9 cellular contexts compared by ENCODE assay signal in the genomic region with DNA sequence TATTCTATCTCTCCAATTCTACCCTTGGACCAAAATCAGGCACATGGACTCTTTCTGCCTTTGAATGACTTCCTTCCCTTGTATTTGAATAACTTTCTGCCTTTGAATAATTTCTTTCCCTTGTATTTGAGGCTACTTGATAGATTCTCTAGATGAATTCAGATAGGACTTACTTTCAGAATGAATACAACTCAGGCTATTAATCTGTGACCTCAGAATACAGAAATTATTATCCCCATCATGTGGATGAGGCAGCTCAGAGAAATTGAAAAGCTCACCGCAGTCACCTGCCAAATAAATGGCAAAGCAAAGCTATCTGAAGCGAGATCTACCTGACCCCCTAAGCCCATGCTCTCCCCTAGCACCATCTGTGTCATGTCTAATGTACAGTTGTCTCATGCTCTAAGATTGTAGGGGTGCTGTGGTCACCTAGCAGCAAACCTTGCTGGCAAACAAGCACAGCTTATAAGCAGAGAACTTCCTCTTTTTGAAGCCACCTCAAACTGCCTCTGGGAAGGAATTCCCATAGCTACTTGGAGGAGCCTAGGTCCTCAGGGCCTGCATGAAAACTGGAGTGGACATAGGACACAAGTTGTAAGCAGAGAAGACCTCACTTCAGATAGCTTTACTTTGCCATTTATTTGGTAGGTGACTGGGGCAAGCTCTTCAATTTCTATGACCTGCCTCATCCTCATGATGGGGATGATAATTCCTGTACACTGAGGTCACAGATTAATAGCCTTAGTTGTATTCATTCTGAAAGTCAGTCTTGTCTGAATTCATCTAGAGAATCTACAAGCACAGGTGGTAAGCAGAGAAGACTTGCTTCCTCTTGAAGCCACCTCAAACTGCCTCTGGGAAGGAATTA.
DNase-seq lines count a peak whose midpoint lies in the region; ATAC-seq and TF ChIP-seq lines count a peak whose summit lies in the region.
"Had no signal": no experiment of that assay in that cellular context is flagged by ENCODE, and none has a peak within 500 bp of the region (broad histone marks: within the 10 kb centered on the region; RNA-seq: fewer than 3 reads in every experiment).

No MANE protein-coding gene starts in this region.

- H3K27me3 ChIP-seq in testis = no peaks in the 10 kb centered on the region

- H3K4me3 ChIP-seq in testis = no peak overlapping the region

- TF ChIP-seq POLR2A in GM18505 (IDR thresholded peaks at IDR 0.05; ENCODE audit: borderline replicate concordance, extremely low read depth, insufficient read depth, insufficient read length) = no peak
- no peak for TF ChIP-seq POLR2A in testis (IDR thresholded peaks at IDR 0.05)

- H3K27ac Mint-ChIP-seq in activated B cell treated with CpG ODN at 0.5 μM for 24 hours = peak overlapping the region; percentile 30

- H3K4me3 Mint-ChIP-seq in activated B cell treated with CpG ODN at 0.5 μM for 24 hours = no peak overlapping the region

- no peaks in the 10 kb centered on the region for H3K27me3 Mint-ChIP-seq in activated B cell treated with CpG ODN at 0.5 μM for 24 hours

- WGBS in testis, 2 donors = 90% methylated on average over 2 of the region's 2 CpGs

- H3K36me3 ChIP-seq in testis (ENCODE audit: low read depth, missing control alignments) = no peaks in the 10 kb centered on the region

- intact Hi-C loops in activated B cell treated with CpG ODN at 0.5 μM for 24 hours (cut with micrococcal nuclease) = no loop called here
- intact Hi-C loops in testis (cut with DNase I; ENCODE audit: low total_unique reads) = loop anchor here (5.0 kb wide), 1 partner anchor 278 kb away; no protein-coding TSS in a partner anchor

- ATAC-seq in GM18505 (IDR thresholded peaks at IDR 0.05; ENCODE audit: unreplicated experiment) (peak; percentile 81), GM21528 (IDR thresholded peaks at IDR 0.05; ENCODE audit: low FRiP score, unreplicated experiment) (peak; percentile 89), HG03432 (IDR thresholded peaks at IDR 0.05; ENCODE audit: unreplicated experiment) (peak; percentile 92), activated B cell treated with CpG ODN at 0.5 μM for 24 hours (ENCODE audit: low read depth) (peak; percentile 76), omental fat pad (ENCODE audit: low FRiP score) (no peak)

- no peaks in the 10 kb centered on the region for H3K36me3 Mint-ChIP-seq in activated B cell treated with CpG ODN at 0.5 μM for 24 hours (ENCODE audit: low read depth)

- CTCF ChIA-PET in activated B cell treated with CpG ODN at 0.5 μM for 24 hours (lab: Charles Lee) = interaction anchor here (2.0 to 3.4 kb wide), 3 partner anchors 20 to 722 kb away, joined by 5 to 15 read pairs (median 6); no protein-coding TSS in a partner anchor

- no peak overlapping the region for H3K27ac ChIP-seq in testis

- POLR2A ChIA-PET in activated B cell treated with CpG ODN at 0.5 μM for 24 hours (lab: Charles Lee) = interaction anchor here (0.7 to 1.2 kb wide), 2 partner anchors 94 to 192 kb away, joined by 3 to 5 read pairs; partner anchors contain the start of gene SUCO

- H3K4me1 ChIP-seq in testis = no peaks in the 10 kb centered on the region

- H3K4me1 Mint-ChIP-seq in activated B cell treated with CpG ODN at 0.5 μM for 24 hours = peaks cover 14% of the 10 kb centered on the region

- no peaks in the 10 kb centered on the region for H3K9me3 ChIP-seq in testis

- no peak for DNase-seq in activated B cell treated with CpG ODN at 0.5 μM for 24 hours
- no peak for DNase-seq in testis
- no peak for DNase-seq in NCI-H524 treated with DMSO at 0.1 percent for 48 hours (lab: John Stamatoyannopoulos, UW)
- no peak for DNase-seq in DMS153 (lab: John Stamatoyannopoulos, UW)
- no peak for DNase-seq in omental fat pad (ENCODE audit: low spot score)
- DNase-seq: Calu3 had no signal

- peaks cover 14% of the 10 kb centered on the region for H3K9me3 Mint-ChIP-seq in activated B cell treated with CpG ODN at 0.5 μM for 24 hours

- TF ChIP-seq CTCF in activated B cell treated with CpG ODN at 0.5 μM for 24 hours (IDR thresholded peaks at IDR 0.05) (no peak), testis (IDR thresholded peaks at IDR 0.05) (no peak), omental fat pad (IDR thresholded peaks at IDR 0.05) (no peak)
